Comparison of ENCODE assay signal across 1 cellular context in the genomic region with DNA sequence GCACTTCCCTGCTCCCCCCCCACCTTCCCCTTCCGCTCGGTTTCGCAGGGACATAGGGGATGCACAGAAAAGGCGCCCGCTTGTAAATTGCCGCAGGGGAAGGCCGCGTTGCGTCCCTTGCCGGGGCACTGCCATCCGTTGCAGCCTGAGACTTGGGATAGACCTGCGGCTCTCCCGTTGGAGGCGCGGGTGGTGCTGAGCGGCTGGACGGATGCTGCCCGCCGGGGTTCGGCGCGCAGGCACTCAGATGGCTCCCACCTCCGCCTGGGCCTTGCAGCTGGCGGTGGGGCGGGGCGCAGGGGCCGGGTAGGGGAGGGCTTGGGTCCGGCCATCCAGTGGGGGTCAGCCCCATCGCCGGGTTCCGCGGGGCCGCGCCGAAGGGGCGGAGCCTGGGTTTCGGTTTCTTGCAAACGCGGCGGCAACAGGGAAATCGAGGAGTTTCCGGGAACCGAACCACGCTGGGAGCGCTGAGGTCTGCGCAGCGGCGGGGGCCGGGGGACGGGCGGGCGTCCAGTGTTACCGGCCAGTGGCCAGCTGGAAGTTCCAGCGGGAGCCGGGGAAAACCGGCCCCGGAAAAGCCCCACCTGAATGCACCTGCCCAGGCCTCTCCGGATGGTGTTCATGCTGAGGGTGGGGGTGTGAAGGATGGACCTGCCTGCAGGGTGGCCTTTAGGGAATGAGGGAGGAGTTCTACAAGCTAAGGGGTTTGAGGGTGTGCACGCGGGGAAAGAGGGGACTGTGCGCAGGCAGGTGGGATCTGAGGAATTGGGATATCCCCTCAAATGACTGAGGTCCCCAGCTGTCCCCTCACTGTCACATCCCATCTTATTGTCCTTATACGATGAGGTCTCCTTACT.
TF ChIP-seq lines count a peak whose summit lies in the region.

No MANE protein-coding gene starts in this region.

TF ChIP-seq in WTC11, 78 proteins besides CTCF, POLR2A, EP300 and RAD21 (continued from another document):
- TF ChIP-seq, protein P1, sequence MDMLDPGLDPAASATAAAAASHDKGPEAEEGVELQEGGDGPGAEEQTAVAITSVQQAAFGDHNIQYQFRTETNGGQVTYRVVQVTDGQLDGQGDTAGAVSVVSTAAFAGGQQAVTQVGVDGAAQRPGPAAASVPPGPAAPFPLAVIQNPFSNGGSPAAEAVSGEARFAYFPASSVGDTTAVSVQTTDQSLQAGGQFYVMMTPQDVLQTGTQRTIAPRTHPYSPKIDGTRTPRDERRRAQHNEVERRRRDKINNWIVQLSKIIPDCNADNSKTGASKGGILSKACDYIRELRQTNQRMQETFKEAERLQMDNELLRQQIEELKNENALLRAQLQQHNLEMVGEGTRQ (CRISPR knock-in tag; IDR thresholded peaks at IDR 0.05), result peak; percentile 21; the same call in 1 of the 2 replicates
- peak; percentile 0; the same call in 1 of the 2 replicates for TF ChIP-seq GTF2I (CRISPR knock-in tag; conservative IDR thresholded peaks at IDR 0.05)
- 0 out of 2 replicates have a peak, but pooled peaks have one; percentile 57 for TF ChIP-seq NR3C1 (CRISPR knock-in tag; conservative IDR thresholded peaks at IDR 0.05; ENCODE audit: low read depth)
- TF ChIP-seq SP1 (CRISPR knock-in tag; conservative IDR thresholded peaks at IDR 0.05), result peak; percentile 67
- TF ChIP-seq MYBL2 (CRISPR knock-in tag; IDR thresholded peaks at IDR 0.05), result peak; percentile 83
- no peak for TF ChIP-seq PRRX2 (CRISPR knock-in tag; IDR thresholded peaks at IDR 0.05)
- TF ChIP-seq, protein P2, sequence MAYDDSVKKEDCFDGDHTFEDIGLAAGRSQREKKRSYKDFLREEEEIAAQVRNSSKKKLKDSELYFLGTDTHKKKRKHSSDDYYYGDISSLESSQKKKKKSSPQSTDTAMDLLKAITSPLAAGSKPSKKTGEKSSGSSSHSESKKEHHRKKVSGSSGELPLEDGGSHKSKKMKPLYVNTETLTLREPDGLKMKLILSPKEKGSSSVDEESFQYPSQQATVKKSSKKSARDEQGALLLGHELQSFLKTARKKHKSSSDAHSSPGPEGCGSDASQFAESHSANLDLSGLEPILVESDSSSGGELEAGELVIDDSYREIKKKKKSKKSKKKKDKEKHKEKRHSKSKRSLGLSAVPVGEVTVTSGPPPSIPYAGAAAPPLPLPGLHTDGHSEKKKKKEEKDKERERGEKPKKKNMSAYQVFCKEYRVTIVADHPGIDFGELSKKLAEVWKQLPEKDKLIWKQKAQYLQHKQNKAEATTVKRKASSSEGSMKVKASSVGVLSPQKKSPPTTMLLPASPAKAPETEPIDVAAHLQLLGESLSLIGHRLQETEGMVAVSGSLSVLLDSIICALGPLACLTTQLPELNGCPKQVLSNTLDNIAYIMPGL (CRISPR knock-in tag; IDR thresholded peaks at IDR 0.05), result peak; percentile 51
- TF ChIP-seq ETV6 (CRISPR knock-in tag; IDR thresholded peaks at IDR 0.05), result peak; percentile 79
- TF ChIP-seq FOXP1 (CRISPR knock-in tag; IDR thresholded peaks at IDR 0.05; ENCODE audit: borderline replicate concordance), result peak; percentile 39; the same call in 1 of the 2 replicates
- TF ChIP-seq ZNF232 (CRISPR knock-in tag; IDR thresholded peaks at IDR 0.05), result peak; percentile 52; the same call in 1 of the 2 replicates
- TF ChIP-seq ZNF396 (CRISPR knock-in tag; IDR thresholded peaks at IDR 0.05; ENCODE audit: borderline replicate concordance), result no peak
- TF ChIP-seq, protein P3, sequence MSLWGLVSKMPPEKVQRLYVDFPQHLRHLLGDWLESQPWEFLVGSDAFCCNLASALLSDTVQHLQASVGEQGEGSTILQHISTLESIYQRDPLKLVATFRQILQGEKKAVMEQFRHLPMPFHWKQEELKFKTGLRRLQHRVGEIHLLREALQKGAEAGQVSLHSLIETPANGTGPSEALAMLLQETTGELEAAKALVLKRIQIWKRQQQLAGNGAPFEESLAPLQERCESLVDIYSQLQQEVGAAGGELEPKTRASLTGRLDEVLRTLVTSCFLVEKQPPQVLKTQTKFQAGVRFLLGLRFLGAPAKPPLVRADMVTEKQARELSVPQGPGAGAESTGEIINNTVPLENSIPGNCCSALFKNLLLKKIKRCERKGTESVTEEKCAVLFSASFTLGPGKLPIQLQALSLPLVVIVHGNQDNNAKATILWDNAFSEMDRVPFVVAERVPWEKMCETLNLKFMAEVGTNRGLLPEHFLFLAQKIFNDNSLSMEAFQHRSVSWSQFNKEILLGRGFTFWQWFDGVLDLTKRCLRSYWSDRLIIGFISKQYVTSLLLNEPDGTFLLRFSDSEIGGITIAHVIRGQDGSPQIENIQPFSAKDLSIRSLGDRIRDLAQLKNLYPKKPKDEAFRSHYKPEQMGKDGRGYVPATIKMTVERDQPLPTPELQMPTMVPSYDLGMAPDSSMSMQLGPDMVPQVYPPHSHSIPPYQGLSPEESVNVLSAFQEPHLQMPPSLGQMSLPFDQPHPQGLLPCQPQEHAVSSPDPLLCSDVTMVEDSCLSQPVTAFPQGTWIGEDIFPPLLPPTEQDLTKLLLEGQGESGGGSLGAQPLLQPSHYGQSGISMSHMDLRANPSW (CRISPR knock-in tag; conservative IDR thresholded peaks at IDR 0.05; ENCODE audit: low read depth), result no peak
- no peak for TF ChIP-seq NFE2L1 (CRISPR knock-in tag; IDR thresholded peaks at IDR 0.05)
- TF ChIP-seq, protein P4, sequence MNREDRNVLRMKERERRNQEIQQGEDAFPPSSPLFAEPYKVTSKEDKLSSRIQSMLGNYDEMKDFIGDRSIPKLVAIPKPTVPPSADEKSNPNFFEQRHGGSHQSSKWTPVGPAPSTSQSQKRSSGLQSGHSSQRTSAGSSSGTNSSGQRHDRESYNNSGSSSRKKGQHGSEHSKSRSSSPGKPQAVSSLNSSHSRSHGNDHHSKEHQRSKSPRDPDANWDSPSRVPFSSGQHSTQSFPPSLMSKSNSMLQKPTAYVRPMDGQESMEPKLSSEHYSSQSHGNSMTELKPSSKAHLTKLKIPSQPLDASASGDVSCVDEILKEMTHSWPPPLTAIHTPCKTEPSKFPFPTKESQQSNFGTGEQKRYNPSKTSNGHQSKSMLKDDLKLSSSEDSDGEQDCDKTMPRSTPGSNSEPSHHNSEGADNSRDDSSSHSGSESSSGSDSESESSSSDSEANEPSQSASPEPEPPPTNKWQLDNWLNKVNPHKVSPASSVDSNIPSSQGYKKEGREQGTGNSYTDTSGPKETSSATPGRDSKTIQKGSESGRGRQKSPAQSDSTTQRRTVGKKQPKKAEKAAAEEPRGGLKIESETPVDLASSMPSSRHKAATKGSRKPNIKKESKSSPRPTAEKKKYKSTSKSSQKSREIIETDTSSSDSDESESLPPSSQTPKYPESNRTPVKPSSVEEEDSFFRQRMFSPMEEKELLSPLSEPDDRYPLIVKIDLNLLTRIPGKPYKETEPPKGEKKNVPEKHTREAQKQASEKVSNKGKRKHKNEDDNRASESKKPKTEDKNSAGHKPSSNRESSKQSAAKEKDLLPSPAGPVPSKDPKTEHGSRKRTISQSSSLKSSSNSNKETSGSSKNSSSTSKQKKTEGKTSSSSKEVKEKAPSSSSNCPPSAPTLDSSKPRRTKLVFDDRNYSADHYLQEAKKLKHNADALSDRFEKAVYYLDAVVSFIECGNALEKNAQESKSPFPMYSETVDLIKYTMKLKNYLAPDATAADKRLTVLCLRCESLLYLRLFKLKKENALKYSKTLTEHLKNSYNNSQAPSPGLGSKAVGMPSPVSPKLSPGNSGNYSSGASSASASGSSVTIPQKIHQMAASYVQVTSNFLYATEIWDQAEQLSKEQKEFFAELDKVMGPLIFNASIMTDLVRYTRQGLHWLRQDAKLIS (CRISPR knock-in tag; IDR thresholded peaks at IDR 0.05; ENCODE audit: borderline replicate concordance), result 0 out of 2 replicates have a peak, but pooled peaks have one; percentile 48
- no peak for TF ChIP-seq CBFB (CRISPR knock-in tag; IDR thresholded peaks at IDR 0.05; ENCODE audit: low read depth)
- TF ChIP-seq, protein P5, sequence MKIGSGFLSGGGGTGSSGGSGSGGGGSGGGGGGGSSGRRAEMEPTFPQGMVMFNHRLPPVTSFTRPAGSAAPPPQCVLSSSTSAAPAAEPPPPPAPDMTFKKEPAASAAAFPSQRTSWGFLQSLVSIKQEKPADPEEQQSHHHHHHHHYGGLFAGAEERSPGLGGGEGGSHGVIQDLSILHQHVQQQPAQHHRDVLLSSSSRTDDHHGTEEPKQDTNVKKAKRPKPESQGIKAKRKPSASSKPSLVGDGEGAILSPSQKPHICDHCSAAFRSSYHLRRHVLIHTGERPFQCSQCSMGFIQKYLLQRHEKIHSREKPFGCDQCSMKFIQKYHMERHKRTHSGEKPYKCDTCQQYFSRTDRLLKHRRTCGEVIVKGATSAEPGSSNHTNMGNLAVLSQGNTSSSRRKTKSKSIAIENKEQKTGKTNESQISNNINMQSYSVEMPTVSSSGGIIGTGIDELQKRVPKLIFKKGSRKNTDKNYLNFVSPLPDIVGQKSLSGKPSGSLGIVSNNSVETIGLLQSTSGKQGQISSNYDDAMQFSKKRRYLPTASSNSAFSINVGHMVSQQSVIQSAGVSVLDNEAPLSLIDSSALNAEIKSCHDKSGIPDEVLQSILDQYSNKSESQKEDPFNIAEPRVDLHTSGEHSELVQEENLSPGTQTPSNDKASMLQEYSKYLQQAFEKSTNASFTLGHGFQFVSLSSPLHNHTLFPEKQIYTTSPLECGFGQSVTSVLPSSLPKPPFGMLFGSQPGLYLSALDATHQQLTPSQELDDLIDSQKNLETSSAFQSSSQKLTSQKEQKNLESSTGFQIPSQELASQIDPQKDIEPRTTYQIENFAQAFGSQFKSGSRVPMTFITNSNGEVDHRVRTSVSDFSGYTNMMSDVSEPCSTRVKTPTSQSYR (CRISPR knock-in tag; IDR thresholded peaks at IDR 0.05), result no peak
- peak; percentile 46; the same call in 1 of the 2 replicates for TF ChIP-seq ZBTB43 (CRISPR knock-in tag; IDR thresholded peaks at IDR 0.05)
- TF ChIP-seq, protein P6, sequence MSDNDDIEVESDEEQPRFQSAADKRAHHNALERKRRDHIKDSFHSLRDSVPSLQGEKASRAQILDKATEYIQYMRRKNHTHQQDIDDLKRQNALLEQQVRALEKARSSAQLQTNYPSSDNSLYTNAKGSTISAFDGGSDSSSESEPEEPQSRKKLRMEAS (CRISPR knock-in tag; IDR thresholded peaks at IDR 0.05), result no peak
- TF ChIP-seq ATF3 (CRISPR knock-in tag; conservative IDR thresholded peaks at IDR 0.05), result no peak
- TF ChIP-seq, protein P7, sequence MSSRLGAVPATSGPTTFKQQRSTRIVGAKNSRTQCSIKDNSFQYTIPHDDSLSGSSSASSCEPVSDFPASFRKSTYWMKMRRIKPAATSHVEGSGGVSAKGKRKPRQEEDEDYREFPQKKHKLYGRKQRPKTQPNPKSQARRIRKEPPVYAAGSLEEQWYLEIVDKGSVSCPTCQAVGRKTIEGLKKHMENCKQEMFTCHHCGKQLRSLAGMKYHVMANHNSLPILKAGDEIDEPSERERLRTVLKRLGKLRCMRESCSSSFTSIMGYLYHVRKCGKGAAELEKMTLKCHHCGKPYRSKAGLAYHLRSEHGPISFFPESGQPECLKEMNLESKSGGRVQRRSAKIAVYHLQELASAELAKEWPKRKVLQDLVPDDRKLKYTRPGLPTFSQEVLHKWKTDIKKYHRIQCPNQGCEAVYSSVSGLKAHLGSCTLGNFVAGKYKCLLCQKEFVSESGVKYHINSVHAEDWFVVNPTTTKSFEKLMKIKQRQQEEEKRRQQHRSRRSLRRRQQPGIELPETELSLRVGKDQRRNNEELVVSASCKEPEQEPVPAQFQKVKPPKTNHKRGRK (CRISPR knock-in tag; IDR thresholded peaks at IDR 0.05; ENCODE audit: borderline replicate concordance), result no peak
- peak; percentile 90 for TF ChIP-seq PRDM15 (CRISPR knock-in tag; IDR thresholded peaks at IDR 0.05)
- TF ChIP-seq ZNF138 (CRISPR knock-in tag; conservative IDR thresholded peaks at IDR 0.05), result peak; percentile 50; the same call in 1 of the 2 replicates
- no peak for TF ChIP-seq ESRRA (CRISPR knock-in tag; IDR thresholded peaks at IDR 0.05; ENCODE audit: borderline replicate concordance)
- TF ChIP-seq ZNF263 (CRISPR knock-in tag; IDR thresholded peaks at IDR 0.05; ENCODE audit: low read depth), result no peak
TF ChIP-seq in WTC11: peak in this region for 16.
